In the genomic region with DNA sequence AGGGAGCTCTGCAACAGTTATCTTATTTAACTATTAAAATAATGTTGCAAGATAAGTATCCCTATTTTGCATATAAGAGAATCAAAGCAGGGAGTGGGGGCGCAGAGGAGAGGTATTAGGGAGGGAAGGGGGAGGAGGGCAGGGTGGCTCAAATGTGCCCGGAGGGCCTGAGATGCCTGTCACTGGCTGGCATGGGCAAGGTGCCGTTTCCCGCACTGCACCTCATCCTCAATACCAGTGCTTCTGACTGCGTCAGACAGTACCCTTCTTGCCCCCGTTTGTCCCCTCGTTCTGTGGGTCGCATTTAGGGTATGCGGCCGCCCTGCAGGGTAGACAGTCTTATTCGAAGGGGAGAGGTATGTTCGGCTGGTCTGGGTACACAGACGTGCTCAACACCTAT, we compare ENCODE assay signal across 5 cellular contexts.
"Had no signal": no experiment of that assay in that cellular context is flagged by ENCODE, and none has a peak within 500 bp of the region (broad histone marks: within the 10 kb centered on the region; RNA-seq: fewer than 3 reads in every experiment).

No MANE protein-coding gene starts in this region.

- H3K27ac Mint-ChIP-seq: GM23338, H9, IgD-negative memory B cell had no signal

- DNase-seq: H9, HCEC 1CT had no signal

- H3K27ac ChIP-seq: HL-60 had no signal

- H3K9me3 Mint-ChIP-seq: GM23338, H9, IgD-negative memory B cell had no signal

- H3K4me3 Mint-ChIP-seq: GM23338, H9, IgD-negative memory B cell had no signal

- H3K4me2 ChIP-seq: GM23338 had no signal

- H3K4me3 ChIP-seq: GM23338 had no signal
